1 cellular context compared by ENCODE assay signal in genomic region chr6:149660028-149660427, GRCh38.
TF ChIP-seq lines count a peak whose summit lies in the region.

No MANE protein-coding gene starts in this region.

TF ChIP-seq in HepG2, 621 proteins besides CTCF, POLR2A, EP300 and RAD21:
- TF ChIP-seq AGO2 (optimal IDR thresholded peaks at IDR 0.05; ENCODE audit: low read depth, low read length) (peak; percentile 12), HNF1A (IDR thresholded peaks at IDR 0.05; ENCODE audit: low read depth) (no peak), HNF1A (CRISPR knock-in tag; IDR thresholded peaks at IDR 0.05; ENCODE audit: borderline replicate concordance) (no peak)
